ENCODE assay signal across 1 cellular context in genomic region chr12:49659753-49660152, GRCh38.
TF ChIP-seq lines count a peak whose summit lies in the region.

No MANE protein-coding gene starts in this region.

TF ChIP-seq in GM12878, 131 proteins besides CTCF, POLR2A, EP300 and RAD21:
- TF ChIP-seq NRF1 (conservative IDR thresholded peaks at IDR 0.05; ENCODE audit: low read depth, low read length) (no peak), SMC3 (IDR thresholded peaks at IDR 0.05; ENCODE audit: borderline replicate concordance, low read length) (no peak), SPI1 (IDR thresholded peaks at IDR 0.05; ENCODE audit: borderline replicate concordance, insufficient read depth, low read depth, low read length) (no peak), RELB (IDR thresholded peaks at IDR 0.05; ENCODE audit: low read depth) (no peak), CBX3 (IDR thresholded peaks at IDR 0.05; ENCODE audit: borderline replicate concordance, low read depth) (no peak)
